Comparison of ENCODE assay signal across 1 cellular context in the genomic region with DNA sequence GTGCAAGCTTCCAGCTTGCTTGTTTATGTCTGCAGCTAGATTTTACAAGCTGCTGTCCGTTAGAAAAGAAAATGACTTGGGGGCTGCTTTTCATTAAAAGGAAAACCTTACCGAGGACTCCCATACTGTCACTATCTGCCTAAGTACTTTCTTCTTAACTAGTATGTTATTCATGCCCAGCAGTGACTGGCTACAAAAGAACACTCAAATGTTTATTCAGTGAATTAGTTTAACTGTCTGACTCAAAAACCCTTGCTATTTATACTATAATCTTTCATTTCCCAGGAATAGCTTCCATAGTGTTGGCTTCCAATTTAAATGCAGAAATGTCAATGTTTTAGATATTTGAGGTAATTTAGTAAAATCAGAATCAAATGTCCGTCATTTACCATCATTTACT.
TF ChIP-seq lines count a peak whose summit lies in the region.

No MANE protein-coding gene starts in this region.

TF ChIP-seq in GM23338, 12 proteins besides CTCF, POLR2A, EP300 and RAD21 (continued from another document):
- TF ChIP-seq, protein P1, sequence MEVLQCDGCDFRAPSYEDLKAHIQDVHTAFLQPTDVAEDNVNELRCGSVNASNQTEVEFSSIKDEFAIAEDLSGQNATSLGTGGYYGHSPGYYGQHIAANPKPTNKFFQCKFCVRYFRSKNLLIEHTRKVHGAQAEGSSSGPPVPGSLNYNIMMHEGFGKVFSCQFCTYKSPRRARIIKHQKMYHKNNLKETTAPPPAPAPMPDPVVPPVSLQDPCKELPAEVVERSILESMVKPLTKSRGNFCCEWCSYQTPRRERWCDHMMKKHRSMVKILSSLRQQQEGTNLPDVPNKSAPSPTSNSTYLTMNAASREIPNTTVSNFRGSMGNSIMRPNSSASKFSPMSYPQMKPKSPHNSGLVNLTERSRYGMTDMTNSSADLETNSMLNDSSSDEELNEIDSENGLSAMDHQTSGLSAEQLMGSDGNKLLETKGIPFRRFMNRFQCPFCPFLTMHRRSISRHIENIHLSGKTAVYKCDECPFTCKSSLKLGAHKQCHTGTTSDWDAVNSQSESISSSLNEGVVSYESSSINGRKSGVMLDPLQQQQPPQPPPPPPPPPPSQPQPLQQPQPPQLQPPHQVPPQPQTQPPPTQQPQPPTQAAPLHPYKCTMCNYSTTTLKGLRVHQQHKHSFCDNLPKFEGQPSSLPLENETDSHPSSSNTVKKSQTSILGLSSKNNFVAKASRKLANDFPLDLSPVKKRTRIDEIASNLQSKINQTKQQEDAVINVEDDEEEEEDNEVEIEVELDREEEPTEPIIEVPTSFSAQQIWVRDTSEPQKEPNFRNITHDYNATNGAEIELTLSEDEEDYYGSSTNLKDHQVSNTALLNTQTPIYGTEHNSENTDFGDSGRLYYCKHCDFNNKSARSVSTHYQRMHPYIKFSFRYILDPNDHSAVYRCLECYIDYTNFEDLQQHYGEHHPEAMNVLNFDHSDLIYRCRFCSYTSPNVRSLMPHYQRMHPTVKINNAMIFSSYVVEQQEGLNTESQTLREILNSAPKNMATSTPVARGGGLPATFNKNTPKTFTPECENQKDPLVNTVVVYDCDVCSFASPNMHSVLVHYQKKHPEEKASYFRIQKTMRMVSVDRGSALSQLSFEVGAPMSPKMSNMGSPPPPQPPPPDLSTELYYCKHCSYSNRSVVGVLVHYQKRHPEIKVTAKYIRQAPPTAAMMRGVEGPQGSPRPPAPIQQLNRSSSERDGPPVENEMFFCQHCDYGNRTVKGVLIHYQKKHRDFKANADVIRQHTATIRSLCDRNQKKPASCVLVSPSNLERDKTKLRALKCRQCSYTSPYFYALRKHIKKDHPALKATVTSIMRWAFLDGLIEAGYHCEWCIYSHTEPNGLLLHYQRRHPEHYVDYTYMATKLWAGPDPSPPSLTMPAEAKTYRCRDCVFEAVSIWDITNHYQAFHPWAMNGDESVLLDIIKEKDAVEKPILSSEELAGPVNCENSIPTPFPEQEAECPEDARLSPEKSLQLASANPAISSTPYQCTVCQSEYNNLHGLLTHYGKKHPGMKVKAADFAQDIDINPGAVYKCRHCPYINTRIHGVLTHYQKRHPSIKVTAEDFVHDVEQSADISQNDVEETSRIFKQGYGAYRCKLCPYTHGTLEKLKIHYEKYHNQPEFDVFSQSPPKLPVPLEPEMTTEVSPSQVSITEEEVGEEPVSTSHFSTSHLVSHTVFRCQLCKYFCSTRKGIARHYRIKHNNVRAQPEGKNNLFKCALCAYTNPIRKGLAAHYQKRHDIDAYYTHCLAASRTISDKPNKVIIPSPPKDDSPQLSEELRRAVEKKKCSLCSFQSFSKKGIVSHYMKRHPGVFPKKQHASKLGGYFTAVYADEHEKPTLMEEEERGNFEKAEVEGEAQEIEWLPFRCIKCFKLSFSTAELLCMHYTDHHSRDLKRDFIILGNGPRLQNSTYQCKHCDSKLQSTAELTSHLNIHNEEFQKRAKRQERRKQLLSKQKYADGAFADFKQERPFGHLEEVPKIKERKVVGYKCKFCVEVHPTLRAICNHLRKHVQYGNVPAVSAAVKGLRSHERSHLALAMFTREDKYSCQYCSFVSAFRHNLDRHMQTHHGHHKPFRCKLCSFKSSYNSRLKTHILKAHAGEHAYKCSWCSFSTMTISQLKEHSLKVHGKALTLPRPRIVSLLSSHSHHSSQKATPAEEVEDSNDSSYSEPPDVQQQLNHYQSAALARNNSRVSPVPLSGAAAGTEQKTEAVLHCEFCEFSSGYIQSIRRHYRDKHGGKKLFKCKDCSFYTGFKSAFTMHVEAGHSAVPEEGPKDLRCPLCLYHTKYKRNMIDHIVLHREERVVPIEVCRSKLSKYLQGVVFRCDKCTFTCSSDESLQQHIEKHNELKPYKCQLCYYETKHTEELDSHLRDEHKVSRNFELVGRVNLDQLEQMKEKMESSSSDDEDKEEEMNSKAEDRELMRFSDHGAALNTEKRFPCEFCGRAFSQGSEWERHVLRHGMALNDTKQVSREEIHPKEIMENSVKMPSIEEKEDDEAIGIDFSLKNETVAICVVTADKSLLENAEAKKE (CRISPR knock-in tag; IDR thresholded peaks at IDR 0.05), result no peak
- TF ChIP-seq NANOG (IDR thresholded peaks at IDR 0.05; ENCODE audit: borderline replicate concordance) (no peak), EZH2phosphoT487 (IDR thresholded peaks at IDR 0.05; ENCODE audit: unreplicated experiment) (no peak), POLR2AphosphoS5 (IDR thresholded peaks at IDR 0.05; ENCODE audit: low read depth) (no peak), STAT1 (IDR thresholded peaks at IDR 0.05; ENCODE audit: unreplicated experiment) (no peak), CREB1 (CRISPR knock-in tag; IDR thresholded peaks at IDR 0.05; ENCODE audit: low read depth) (no peak)
- TF ChIP-seq, protein P2, sequence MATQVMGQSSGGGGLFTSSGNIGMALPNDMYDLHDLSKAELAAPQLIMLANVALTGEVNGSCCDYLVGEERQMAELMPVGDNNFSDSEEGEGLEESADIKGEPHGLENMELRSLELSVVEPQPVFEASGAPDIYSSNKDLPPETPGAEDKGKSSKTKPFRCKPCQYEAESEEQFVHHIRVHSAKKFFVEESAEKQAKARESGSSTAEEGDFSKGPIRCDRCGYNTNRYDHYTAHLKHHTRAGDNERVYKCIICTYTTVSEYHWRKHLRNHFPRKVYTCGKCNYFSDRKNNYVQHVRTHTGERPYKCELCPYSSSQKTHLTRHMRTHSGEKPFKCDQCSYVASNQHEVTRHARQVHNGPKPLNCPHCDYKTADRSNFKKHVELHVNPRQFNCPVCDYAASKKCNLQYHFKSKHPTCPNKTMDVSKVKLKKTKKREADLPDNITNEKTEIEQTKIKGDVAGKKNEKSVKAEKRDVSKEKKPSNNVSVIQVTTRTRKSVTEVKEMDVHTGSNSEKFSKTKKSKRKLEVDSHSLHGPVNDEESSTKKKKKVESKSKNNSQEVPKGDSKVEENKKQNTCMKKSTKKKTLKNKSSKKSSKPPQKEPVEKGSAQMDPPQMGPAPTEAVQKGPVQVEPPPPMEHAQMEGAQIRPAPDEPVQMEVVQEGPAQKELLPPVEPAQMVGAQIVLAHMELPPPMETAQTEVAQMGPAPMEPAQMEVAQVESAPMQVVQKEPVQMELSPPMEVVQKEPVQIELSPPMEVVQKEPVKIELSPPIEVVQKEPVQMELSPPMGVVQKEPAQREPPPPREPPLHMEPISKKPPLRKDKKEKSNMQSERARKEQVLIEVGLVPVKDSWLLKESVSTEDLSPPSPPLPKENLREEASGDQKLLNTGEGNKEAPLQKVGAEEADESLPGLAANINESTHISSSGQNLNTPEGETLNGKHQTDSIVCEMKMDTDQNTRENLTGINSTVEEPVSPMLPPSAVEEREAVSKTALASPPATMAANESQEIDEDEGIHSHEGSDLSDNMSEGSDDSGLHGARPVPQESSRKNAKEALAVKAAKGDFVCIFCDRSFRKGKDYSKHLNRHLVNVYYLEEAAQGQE (IDR thresholded peaks at IDR 0.05; ENCODE audit: unreplicated experiment), result no peak
